In the genomic region with DNA sequence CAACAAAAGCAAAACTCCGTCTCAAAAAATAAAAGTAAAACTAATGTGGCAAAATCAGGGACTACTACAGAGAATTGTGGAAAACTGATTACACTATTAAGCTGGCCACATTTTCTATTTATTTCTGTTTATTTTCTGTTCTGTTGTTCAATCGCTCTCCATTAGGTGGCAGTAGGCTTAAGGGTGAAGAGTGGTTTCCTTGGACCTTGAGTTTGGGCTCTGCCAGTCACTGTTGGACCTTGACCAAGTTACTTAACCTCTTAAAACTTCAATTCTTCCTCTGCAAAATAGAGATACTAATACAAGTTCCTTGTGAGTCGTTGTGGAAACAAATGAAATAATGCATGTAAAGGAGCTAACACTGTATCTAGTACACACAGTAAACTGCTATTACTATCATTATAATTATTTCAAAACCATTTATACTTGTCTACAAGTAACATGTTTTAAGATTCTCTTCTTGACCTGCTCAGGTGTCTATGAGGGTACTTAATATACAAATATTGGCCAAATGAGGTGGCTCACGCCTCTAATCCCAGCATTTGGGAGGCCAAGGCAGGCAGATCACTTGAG, we compare ENCODE assay signal across 8 cellular contexts. TPM values are rescaled to one million over a fixed set of nuclear protein-coding genes. Genes with fewer than 3 reads are reported as not detected.
DNase-seq lines count a peak whose midpoint lies in the region; ATAC-seq and TF ChIP-seq lines count a peak whose summit lies in the region.

No MANE protein-coding gene starts in this region.

- H2AFZ ChIP-seq in neuronal stem cell (ENCODE audit: low read length): no peak overlapping the region

- DNase-seq in AG09319 (ENCODE audit: extremely low read depth, low read depth) (peak; percentile 74), GM13976 (ENCODE audit: low spot score) (no peak), Kasumi-1 (lab: John Stamatoyannopoulos, UW) (peak; percentile 39 to 70), adipocyte (ENCODE audit: low read depth) (peak; percentile 91), right cardiac atrium (peak in 2 of 3 donors; percentile 30 to 72), smooth muscle cell of the brain vasculature (ENCODE audit: low read depth, low spot score) (peak; percentile 50), neuronal stem cell (ENCODE audit: low spot score) (no peak)
- DNase-seq in activated T-helper 2 cell treated with anti-CD3 and anti-CD28 coated beads, Interferon-gamma antibody, Interleukin-2, Interleukin-4, amounts not matched to agents 10 μg/mL and 5 μg/mL and 100 μg/mL, durations not matched to agents 14 hours and 24 hours and 36 hours (ENCODE audit: low spot score): no peak

- H3K79me1 ChIP-seq in neuronal stem cell (ENCODE audit: low read depth, low read length): no peaks in the 10 kb centered on the region

- no peak overlapping the region for H3K27ac ChIP-seq in right cardiac atrium (ENCODE audit: low read length)
- no peak overlapping the region for H3K27ac ChIP-seq in neuronal stem cell (replicated peaks; ENCODE audit: low read length)

- no peak overlapping the region for H3K18ac ChIP-seq in neuronal stem cell (ENCODE audit: low read length)

- H3K4ac ChIP-seq in neuronal stem cell (ENCODE audit: low read length): no peak overlapping the region

- H3K4me1 Mint-ChIP-seq in activated T-helper 2 cell treated with anti-CD3 and anti-CD28 coated beads, Interferon-gamma antibody, Interleukin-2, Interleukin-4, amounts not matched to agents 10 μg/mL and 5 μg/mL and 100 μg/mL, durations not matched to agents 14 hours and 24 hours and 36 hours (ENCODE audit: low read depth): peaks cover 2% of the 10 kb centered on the region

- H3K27me3 Mint-ChIP-seq in activated T-helper 2 cell treated with anti-CD3 and anti-CD28 coated beads, Interferon-gamma antibody, Interleukin-2, Interleukin-4, amounts not matched to agents 10 μg/mL and 5 μg/mL and 100 μg/mL, durations not matched to agents 14 hours and 24 hours and 36 hours (ENCODE audit: low read depth): no peaks in the 10 kb centered on the region

- H3K4me3 ChIP-seq in adipocyte (ENCODE audit: low read length) (no peak overlapping the region), right cardiac atrium (ENCODE audit: low read length) (no peak overlapping the region), neuronal stem cell (ENCODE audit: low read length in 2 of 2) (no peak overlapping the region)

- no peak overlapping the region for H2BK120ac ChIP-seq in neuronal stem cell (ENCODE audit: low read depth, low read length)

- H4K91ac ChIP-seq in neuronal stem cell (ENCODE audit: low read depth, low read length, poor library complexity): no peak overlapping the region

- no peak overlapping the region for H2BK15ac ChIP-seq in neuronal stem cell (ENCODE audit: low read length)

- H3K9me3 Mint-ChIP-seq in activated T-helper 2 cell treated with anti-CD3 and anti-CD28 coated beads, Interferon-gamma antibody, Interleukin-2, Interleukin-4, amounts not matched to agents 10 μg/mL and 5 μg/mL and 100 μg/mL, durations not matched to agents 14 hours and 24 hours and 36 hours: no peaks in the 10 kb centered on the region

- H3K14ac ChIP-seq in neuronal stem cell (ENCODE audit: low read length): no peak overlapping the region

- H3K4me2 ChIP-seq in neuronal stem cell (ENCODE audit: insufficient read depth, low read length, poor library complexity, severe bottlenecking): no peak overlapping the region

- H2BK5ac ChIP-seq in neuronal stem cell (ENCODE audit: low read length): no peak overlapping the region

- intact Hi-C loops in right cardiac atrium (cut with DNase I): loop anchor here (5.0 to 10.0 kb wide), 4 partner anchors 89 to 469 kb away; no protein-coding TSS in a partner anchor
- intact Hi-C loops in activated T-helper 2 cell treated with anti-CD3 and anti-CD28 coated beads, Interferon-gamma antibody, Interleukin-2, Interleukin-4, amounts not matched to agents 10 μg/mL and 5 μg/mL and 100 μg/mL, durations not matched to agents 14 hours and 24 hours and 36 hours (cut with micrococcal nuclease): loop anchor here (1.0 to 10.0 kb wide), 2 partner anchors 89 to 469 kb away; no protein-coding TSS in a partner anchor

- H2BK12ac ChIP-seq in neuronal stem cell (ENCODE audit: low read length): no peak overlapping the region

- 52% methylated on average over 4 of the region's 4 CpGs for WGBS in right cardiac atrium
- no CpG with 5 or more reads among the region's 4 CpGs for WGBS in neuronal stem cell (ENCODE audit: extremely low coverage in 2 of 2, insufficient read length in 2 of 2, insufficient replicate concordance in 1 of 2), 2 donors

- in situ Hi-C loops in GM13976 (cut with MboI; ENCODE audit: low sequenced_read_pairs, unreplicated experiment): loop anchor here (10.0 kb wide), 1 partner anchor 89 kb away; no protein-coding TSS in a partner anchor

- H3K36me3 ChIP-seq in adipocyte (ENCODE audit: control insufficient read depth, insufficient read depth, low read length, severe bottlenecking) (peaks cover 12% of the 10 kb centered on the region), neuronal stem cell (replicated peaks in 1 of 2; ENCODE audit: control insufficient read depth in 2 of 2, insufficient read depth in 2 of 2, low read length in 2 of 2) (peaks cover 0 to 30% of the 10 kb centered on the region in 2 donors)

- no peak overlapping the region for H4K8ac ChIP-seq in neuronal stem cell (ENCODE audit: low read depth, low read length)

- peaks cover 18% of the 10 kb centered on the region for H3K36me3 Mint-ChIP-seq in activated T-helper 2 cell treated with anti-CD3 and anti-CD28 coated beads, Interferon-gamma antibody, Interleukin-2, Interleukin-4, amounts not matched to agents 10 μg/mL and 5 μg/mL and 100 μg/mL, durations not matched to agents 14 hours and 24 hours and 36 hours (ENCODE audit: low read depth)

- H3K9ac ChIP-seq in adipocyte (ENCODE audit: low read length) (peak overlapping the region; percentile 44), neuronal stem cell (ENCODE audit: low read depth, low read length, poor library complexity) (no peak overlapping the region)

- H3K4me1 ChIP-seq in adipocyte (ENCODE audit: control insufficient read depth, insufficient read depth, low read length): peaks cover 14% of the 10 kb centered on the region
- no peaks in the 10 kb centered on the region for H3K4me1 ChIP-seq in right cardiac atrium (ENCODE audit: control insufficient read depth, insufficient read depth, low read length)
- no peaks in the 10 kb centered on the region for H3K4me1 ChIP-seq in neuronal stem cell (ENCODE audit: control insufficient read depth in 2 of 2, insufficient read depth in 1 of 2, low read depth in 1 of 2, low read length in 2 of 2)

- H3K9me3 ChIP-seq in adipocyte (ENCODE audit: control insufficient read depth, low read length) (no peaks in the 10 kb centered on the region), right cardiac atrium (ENCODE audit: control insufficient read depth, low read length) (no peaks in the 10 kb centered on the region), neuronal stem cell (replicated peaks in 1 of 2; ENCODE audit: control insufficient read depth in 2 of 2, insufficient read depth in 1 of 2, low read depth in 1 of 2, low read length in 2 of 2) (no peaks in the 10 kb centered on the region)

- no peak overlapping the region for H3K4me3 Mint-ChIP-seq in activated T-helper 2 cell treated with anti-CD3 and anti-CD28 coated beads, Interferon-gamma antibody, Interleukin-2, Interleukin-4, amounts not matched to agents 10 μg/mL and 5 μg/mL and 100 μg/mL, durations not matched to agents 14 hours and 24 hours and 36 hours (ENCODE audit: low read depth)

- no peak overlapping the region for H2AK5ac ChIP-seq in neuronal stem cell (ENCODE audit: low read depth, low read length)

- peak; percentile 78 to 84 for ATAC-seq in right cardiac atrium

- H3K23ac ChIP-seq in neuronal stem cell (ENCODE audit: low read depth, low read length, poor library complexity): no peak overlapping the region

- peak; percentile 75 for TF ChIP-seq CTCF in AG09319 (IDR thresholded peaks at IDR 0.05; ENCODE audit: low read depth, low read length)
- TF ChIP-seq CTCF in GM13976 (IDR thresholded peaks at IDR 0.05; ENCODE audit: borderline replicate concordance, control extremely low read depth, extremely low read depth, insufficient read depth, missing control alignments): peak; percentile 10

- no peak overlapping the region for H3K27ac Mint-ChIP-seq in activated T-helper 2 cell treated with anti-CD3 and anti-CD28 coated beads, Interferon-gamma antibody, Interleukin-2, Interleukin-4, amounts not matched to agents 10 μg/mL and 5 μg/mL and 100 μg/mL, durations not matched to agents 14 hours and 24 hours and 36 hours

- H3K27me3 ChIP-seq in adipocyte (replicated peaks; ENCODE audit: control insufficient read depth, insufficient read depth, low read length) (no peaks in the 10 kb centered on the region), right cardiac atrium (ENCODE audit: control insufficient read depth, insufficient read depth) (no peaks in the 10 kb centered on the region), neuronal stem cell (ENCODE audit: control insufficient read depth in 3 of 3, insufficient read depth in 3 of 3, low read depth in 1 of 3, low read length in 3 of 3) (no peaks in the 10 kb centered on the region)

RNA-seq across cellular contexts. Expression of gene HSD17B11, which starts 15.2 kb away (rescaled TPM):
- total RNA-seq in right cardiac atrium: 10 to 100 TPM; 16.4 to 22.5 (median 19.0) TPM
- 30.0 TPM for polyA plus RNA-seq in right cardiac atrium
- 15.0 TPM for polyA plus RNA-seq in neuronal stem cell (2013, experiment 1 of 2)
- 15.0 TPM for polyA plus RNA-seq in neuronal stem cell (2013, experiment 2 of 2)
- total RNA-seq in activated T-helper 2 cell treated with anti-CD3 and anti-CD28 coated beads, Interferon-gamma antibody, Interleukin-2, Interleukin-4, amounts not matched to agents 10 μg/mL and 5 μg/mL and 100 μg/mL, durations not matched to agents 14 hours and 24 hours and 36 hours: 14.2 and 14.8 TPM in 2 replicates

RNA-seq across cellular contexts. Expression of gene NUDT9, which starts 46.6 kb away (rescaled TPM):
- 10 to 100 TPM; 27.1 to 36.5 (median 30.8) TPM for total RNA-seq in right cardiac atrium
- polyA plus RNA-seq in right cardiac atrium: 52.8 TPM
- 12.9 TPM for polyA plus RNA-seq in neuronal stem cell (2013, experiment 1 of 2)
- 12.9 TPM for polyA plus RNA-seq in neuronal stem cell (2013, experiment 2 of 2)
- 12.0 and 12.1 TPM in 2 replicates for total RNA-seq in activated T-helper 2 cell treated with anti-CD3 and anti-CD28 coated beads, Interferon-gamma antibody, Interleukin-2, Interleukin-4, amounts not matched to agents 10 μg/mL and 5 μg/mL and 100 μg/mL, durations not matched to agents 14 hours and 24 hours and 36 hours

RNA-seq across cellular contexts. Expression of gene HSD17B13, which starts 53.1 kb away (rescaled TPM):
- total RNA-seq in right cardiac atrium: under 1 TPM in 3 of 4 donors, not detected in 1; 0.09 to 0.12 (median 0.11) TPM
- polyA plus RNA-seq in right cardiac atrium: 0.14 TPM
- 0.68 TPM for polyA plus RNA-seq in neuronal stem cell (2013, experiment 1 of 2)
- polyA plus RNA-seq in neuronal stem cell (2013, experiment 2 of 2): 0.73 TPM
- 0.16 and 0.32 TPM in 2 replicates for total RNA-seq in activated T-helper 2 cell treated with anti-CD3 and anti-CD28 coated beads, Interferon-gamma antibody, Interleukin-2, Interleukin-4, amounts not matched to agents 10 μg/mL and 5 μg/mL and 100 μg/mL, durations not matched to agents 14 hours and 24 hours and 36 hours

Comparison
In these comparisons a context has a peak if more than half of its experiments do, and no peak if none do; other contexts are left out.
1. DNase-seq: peak in AG09319 (single experiment), Kasumi-1 (2 of 2), adipocyte (single experiment), right cardiac atrium (2 of 3) and smooth muscle cell of the brain vasculature (single experiment); none in GM13976 (single experiment), neuronal stem cell (single experiment) and activated T-helper 2 cell treated with anti-CD3 and anti-CD28 coated beads, Interferon-gamma antibody, Interleukin-2, Interleukin-4, amounts not matched to agents 10 μg/mL and 5 μg/mL and 100 μg/mL, durations not matched to agents 14 hours and 24 hours and 36 hours (single experiment).